ENCODE assay signal across 8 cellular contexts in genomic region chr10:132516771-132517725, GRCh38. TPM values are rescaled to one million over a fixed set of nuclear protein-coding genes. Genes with fewer than 3 reads are reported as not detected.
DNase-seq lines count a peak whose midpoint lies in the region; ATAC-seq, FAIRE-seq and TF ChIP-seq lines count a peak whose summit lies in the region.

No MANE protein-coding gene starts in this region.

- peak overlapping the region in 1 of 4 donors; percentile 31 for H3K4me3 ChIP-seq in adrenal gland
- no peak overlapping the region for H3K4me3 ChIP-seq in pancreas

- no peaks in the 10 kb centered on the region for H3K9me3 ChIP-seq in adrenal gland (replicated peaks in 1 of 3)
- no peaks in the 10 kb centered on the region for H3K9me3 ChIP-seq in pancreas

- ATAC-seq in pancreas (peak; percentile 74 to 85 (median 78)), HG02870 (IDR thresholded peaks at IDR 0.05; ENCODE audit: unreplicated experiment) (no peak)

- no peaks in the 10 kb centered on the region for H3K36me3 ChIP-seq in adrenal gland (replicated peaks in 1 of 2)
- H3K36me3 ChIP-seq in pancreas, result no peaks in the 10 kb centered on the region

- WGBS in adrenal gland, 4 donors, result 17 to 36% (median 23%) methylated on average over 5 to 37 of the region's 37 CpGs
- WGBS in pancreas, 2 donors, result 13 to 14% methylated on average over 37 of the region's 37 CpGs

- DNase-seq in SHP77 (lab: John Stamatoyannopoulos, UW), result peak; percentile 43 to 50
- no peak for DNase-seq in SHP77 treated with DMSO at 0.1 percent for 48 hours (lab: John Stamatoyannopoulos, UW)
- peak; percentile 90 to 99 (median 97) for DNase-seq in adrenal gland
- DNase-seq in cardiac septum (ENCODE audit: low spot score), result peak; percentile 97
- DNase-seq in pancreas, result peak; percentile 86 to 94 (median 89)
- DNase-seq in NCI-H128 (lab: John Stamatoyannopoulos, UW; ENCODE audit: unreplicated experiment), result no peak
- DNase-seq in stimulated activated CD4-positive, alpha-beta T cell treated with anti-CD3 and anti-CD28 coated beads, Interleukin-4, amount 100 ng/mL, for 1 hour, result no peak

- no peaks in the 10 kb centered on the region for H3K27me3 ChIP-seq in adrenal gland
- H3K27me3 ChIP-seq in pancreas, result no peaks in the 10 kb centered on the region

- H3K27ac ChIP-seq in adrenal gland, result peak overlapping the region; percentile 65 to 97 (median 84)
- peak overlapping the region; percentile 85 to 96 (median 91) for H3K27ac ChIP-seq in pancreas

- intact Hi-C loops in adrenal gland (cut with DNase I), result no loop called here
- intact Hi-C loops in cardiac septum (cut with DNase I), result loop anchor here (1.0 to 5.0 kb wide), 4 partner anchors 20 to 120 kb away; partner anchors contain the start of genes INPP5A and PWWP2B
- intact Hi-C loops in pancreas (cut with DNase I), result no loop called here

- peak; percentile 30 to 57 for TF ChIP-seq POLR2A in adrenal gland (IDR thresholded peaks at IDR 0.05)

- no peak for TF ChIP-seq CTCF in adrenal gland (IDR thresholded peaks at IDR 0.05)
- TF ChIP-seq CTCF in pancreas (IDR thresholded peaks at IDR 0.05), result no peak

- peaks cover 38 to 50% of the 10 kb centered on the region in 2 donors for H3K4me1 ChIP-seq in adrenal gland (replicated peaks in 1 of 2)
- peaks cover 36 to 37% (median 37%) of the 10 kb centered on the region in 3 donors for H3K4me1 ChIP-seq in pancreas

- no peak for FAIRE-seq in pancreas (lab: Jason Lieb, UNC)

RNA-seq across cellular contexts. Expression of gene INPP5A, which starts 20.5 kb away (rescaled TPM):
- total RNA-seq in adrenal gland, result 10 to 100 TPM; 25.9 to 62.9 (median 42.6) TPM
- polyA plus RNA-seq in adrenal gland, result 10 to 100 TPM; 13.5 to 15.3 (median 14.1) TPM
- total RNA-seq in cardiac septum, result 121 TPM
- total RNA-seq in pancreas, result 10 to 100 TPM in 5 of 6 donors, 1 to 10 TPM in 1; 8.9 to 15.6 (median 11.9) TPM
- polyA plus RNA-seq in pancreas, result 10 to 100 TPM in 1 of 2 donors, 1 to 10 TPM in 1; 5.9 to 11.4 TPM

Comparison
In these comparisons a context has a peak if more than half of its experiments do, and no peak if none do; other contexts are left out.
1. DNase-seq: peak in SHP77 (2 of 2), adrenal gland (7 of 7), cardiac septum (single experiment) and pancreas (6 of 6); none in SHP77 treated with DMSO at 0.1 percent for 48 hours (single experiment), NCI-H128 (single experiment) and stimulated activated CD4-positive, alpha-beta T cell treated with anti-CD3 and anti-CD28 coated beads, Interleukin-4, amount 100 ng/mL, for 1 hour (single experiment).